24 cellular contexts compared by ENCODE assay signal in genomic region chr7:66953044-66953427, GRCh38. TPM values are rescaled to one million over a fixed set of nuclear protein-coding genes. Genes with fewer than 3 reads are reported as not detected.
A peak's percentile ranks its signal among the peaks of the same experiment; 100 is the strongest.
DNase-seq lines count a peak whose midpoint lies in the region; ATAC-seq and TF ChIP-seq lines count a peak whose summit lies in the region.
"Had no signal": no experiment of that assay in that cellular context is flagged by ENCODE, and none has a peak within 500 bp of the region (broad histone marks: within the 10 kb centered on the region; RNA-seq: fewer than 3 reads in every experiment).

No MANE protein-coding gene starts in this region.

- H3K27ac ChIP-seq in PC-9 = peak overlapping the region; percentile 86
- H3K27ac ChIP-seq in trophoblast cell (ENCODE audit: low read depth, low read length) = peak overlapping the region; percentile 9
- H3K27ac ChIP-seq in Peyer's patch = peak overlapping the region in 2 of 4 donors; percentile 15 to 57
- H3K27ac ChIP-seq: coronary artery, KMS-11, suprapubic skin had no signal

- H4K8ac ChIP-seq in trophoblast cell (ENCODE audit: low read depth, low read length) = no peak overlapping the region

- no peak overlapping the region for H3K18ac ChIP-seq in trophoblast cell (ENCODE audit: low read length)

- H3K4me1 Mint-ChIP-seq in Calu3 (ENCODE audit: low read depth, unreplicated experiment) (peaks cover 23% of the 10 kb centered on the region), chondrocyte (ENCODE audit: low read depth) (peaks cover 37% of the 10 kb centered on the region)
- H3K4me1 Mint-ChIP-seq: activated naive CD8-positive, alpha-beta T cell treated with anti-CD3 and anti-CD28 coated beads, Interleukin-2, amount 10 ng/mL, durations not matched to agents 7 days and 5 days had no signal

- TF ChIP-seq POLR2A in Peyer's patch (IDR thresholded peaks at IDR 0.05) = no peak

- WGBS in trophoblast cell (ENCODE audit: extremely low coverage, insufficient coverage, insufficient read length) = no CpG with 5 or more reads among the region's 5 CpGs

- H3K4me2 ChIP-seq in PC-9 (peak overlapping the region; percentile 54), trophoblast cell (ENCODE audit: low read length) (no peak overlapping the region)
- H3K4me2 ChIP-seq: KMS-11 had no signal

- no peaks in the 10 kb centered on the region; the same call in 1 of the 2 replicates for H4K20me1 ChIP-seq in PC-9 (ENCODE audit: insufficient read depth)

- no peak overlapping the region for H4K12ac ChIP-seq in trophoblast cell (ENCODE audit: low read depth, low read length)

- H3K9me2 ChIP-seq in PC-9 (ENCODE audit: insufficient read depth) = no peaks in the 10 kb centered on the region

- BruUV-seq in Calu3 (replicated peaks; lab: Mats Ljungman, UMichigan) (no TSS peak), PC-9 (replicated peaks; lab: Mats Ljungman, UMichigan) (no TSS peak)

- no peak overlapping the region for H3K14ac ChIP-seq in trophoblast cell (ENCODE audit: low read length)

- ATAC-seq in left lobe of liver = no peak
- ATAC-seq: CD8-positive, alpha-beta T cell; GM12878; Right ventricle myocardium inferior had no signal

- H3K79me2 ChIP-seq in PC-9 (ENCODE audit: low read depth) (no peaks in the 10 kb centered on the region), trophoblast cell (ENCODE audit: control insufficient read depth, insufficient read depth, low read length, poor library complexity) (no peaks in the 10 kb centered on the region)

- H3K4me3 ChIP-seq in PC-9 (no peak overlapping the region), trophoblast cell (ENCODE audit: low read depth, low read length) (no peak overlapping the region), Peyer's patch (no peak overlapping the region)
- H3K4me3 ChIP-seq: coronary artery, GM12878, GM23248, heart right ventricle, suprapubic skin had no signal

- H2BK120ac ChIP-seq in trophoblast cell (ENCODE audit: insufficient read depth, low read length, poor library complexity) = no peak overlapping the region

- TF ChIP-seq CTCF in Calu3 (IDR thresholded peaks at IDR 0.05; ENCODE audit: unreplicated experiment) (no peak), PC-9 (conservative IDR thresholded peaks at IDR 0.05) (no peak), chondrocyte (IDR thresholded peaks at IDR 0.05) (no peak), Peyer's patch (IDR thresholded peaks at IDR 0.05) (no peak)

- peaks cover 7% of the 10 kb centered on the region for H3K79me1 ChIP-seq in trophoblast cell (ENCODE audit: low read length)

- H3K4me1 ChIP-seq in PC-9 (replicated peaks; ENCODE audit: insufficient read depth) = peaks cover 22% of the 10 kb centered on the region
- H3K4me1 ChIP-seq in trophoblast cell (ENCODE audit: control insufficient read depth in 1 of 2, insufficient read depth in 2 of 2, low read length in 2 of 2) = peaks cover 9 to 10% of the 10 kb centered on the region in 2 experiments
- H3K4me1 ChIP-seq in Peyer's patch = peaks cover 0 to 4% (median 1%) of the 10 kb centered on the region in 4 donors
- H3K4me1 ChIP-seq: suprapubic skin had no signal

- no peak overlapping the region for H2AFZ ChIP-seq in PC-9
- no peak overlapping the region for H2AFZ ChIP-seq in trophoblast cell (ENCODE audit: insufficient read depth, low read length, poor library complexity)
- H2AFZ ChIP-seq: GM23248 had no signal

- H4K91ac ChIP-seq in trophoblast cell (ENCODE audit: low read depth, low read length) = no peak overlapping the region

- H3K9me3 Mint-ChIP-seq in Calu3 (ENCODE audit: low read depth, unreplicated experiment) = no peaks in the 10 kb centered on the region
- no peaks in the 10 kb centered on the region for H3K9me3 Mint-ChIP-seq in chondrocyte (ENCODE audit: low read depth)
- H3K9me3 Mint-ChIP-seq: activated naive CD8-positive, alpha-beta T cell treated with anti-CD3 and anti-CD28 coated beads, Interleukin-2, amount 10 ng/mL, durations not matched to agents 7 days and 5 days; activated T-helper 1 cell treated with anti-CD3 and anti-CD28 coated beads, Interleukin-12 subunit alpha, Interleukin-12 subunit beta, Interleukin-2, Interleukin-4 antibody, amounts not matched to agents 30 ng/mL and 10 ng/mL and 1 ng/mL, durations not matched to agents 14 hours and 24 hours and 36 hours; CD8-positive, alpha-beta T cell; immature natural killer cell had no signal

- H2BK5ac ChIP-seq in trophoblast cell (ENCODE audit: low read depth, low read length, poor library complexity) = peak overlapping the region; percentile 36

- no peak overlapping the region for H3K4ac ChIP-seq in trophoblast cell (ENCODE audit: low read depth, low read length)

- no peak for DNase-seq in Calu3
- DNase-seq in PC-9 = no peak
- DNase-seq in chondrocyte (ENCODE audit: low spot score) = no peak
- no peak for DNase-seq in trophoblast cell
- no peak for DNase-seq in left lobe of liver (ENCODE audit: low spot score)
- DNase-seq in stimulated activated CD4-positive, alpha-beta T cell treated with anti-CD3 and anti-CD28 coated beads, Interleukin-12 subunit alpha, Interleukin-12 subunit beta, amount 100 ng/mL, for 4 hours = no peak
- no peak for DNase-seq in Peyer's patch
- no peak for DNase-seq in Ammon's horn (ENCODE audit: low spot score)
- DNase-seq: activated CD4-positive, alpha-beta T cell treated with anti-CD3 and anti-CD28 coated beads for 4 hours; activated naive CD8-positive, alpha-beta T cell treated with anti-CD3 and anti-CD28 coated beads, Interleukin-2, amount 10 ng/mL, durations not matched to agents 7 days and 5 days; CD8-positive, alpha-beta T cell; heart right ventricle; immature natural killer cell; NCI-H1092; NCI-H2081; NCI-H510A treated with DMSO at 0.1 percent for 48 hours; occipital lobe had no signal

- H3K9ac ChIP-seq in trophoblast cell (ENCODE audit: low read length) = no peak overlapping the region
- H3K9ac ChIP-seq: GM23248, KMS-11 had no signal

- intact Hi-C loops in Calu3 (cut with micrococcal nuclease; ENCODE audit: unreplicated experiment) (no loop called here), PC-9 (cut with micrococcal nuclease; ENCODE audit: unreplicated experiment) (no loop called here)

- H2BK12ac ChIP-seq in trophoblast cell (ENCODE audit: low read length) = no peak overlapping the region

- H3K23ac ChIP-seq in trophoblast cell (ENCODE audit: low read length) = no peak overlapping the region

- H3K36me3 ChIP-seq in PC-9 (ENCODE audit: low read depth) = peaks cover 52% of the 10 kb centered on the region
- H3K36me3 ChIP-seq in trophoblast cell (ENCODE audit: control insufficient read depth in 1 of 2, insufficient read depth in 2 of 2, low read length in 2 of 2) = peaks cover 35 to 48% of the 10 kb centered on the region in 2 experiments
- peaks cover 0 to 95% (median 6%) of the 10 kb centered on the region in 3 donors for H3K36me3 ChIP-seq in Peyer's patch

- H3K4me3 Mint-ChIP-seq in Calu3 (ENCODE audit: low read depth, unreplicated experiment) (peak overlapping the region; percentile 16), chondrocyte (ENCODE audit: unreplicated experiment) (no peak overlapping the region)
- H3K4me3 Mint-ChIP-seq: activated naive CD8-positive, alpha-beta T cell treated with anti-CD3 and anti-CD28 coated beads, Interleukin-2, amount 10 ng/mL, durations not matched to agents 7 days and 5 days; activated T-helper 1 cell treated with anti-CD3 and anti-CD28 coated beads, Interleukin-12 subunit alpha, Interleukin-12 subunit beta, Interleukin-2, Interleukin-4 antibody, amounts not matched to agents 30 ng/mL and 10 ng/mL and 1 ng/mL, durations not matched to agents 14 hours and 24 hours and 36 hours; CD8-positive, alpha-beta T cell; immature natural killer cell had no signal

- H3F3A ChIP-seq in PC-9 (ENCODE audit: insufficient read depth, low read depth) = peaks cover 34% of the 10 kb centered on the region

- peaks cover 34% of the 10 kb centered on the region for H3K36me3 Mint-ChIP-seq in Calu3 (ENCODE audit: insufficient read depth, unreplicated experiment)
- peaks cover 19% of the 10 kb centered on the region for H3K36me3 Mint-ChIP-seq in chondrocyte (ENCODE audit: low read depth)

- peak overlapping the region; percentile 74 for H3K27ac Mint-ChIP-seq in Calu3 (ENCODE audit: unreplicated experiment)
- peak overlapping the region; percentile 46 for H3K27ac Mint-ChIP-seq in chondrocyte (ENCODE audit: unreplicated experiment)
- H3K27ac Mint-ChIP-seq: activated naive CD8-positive, alpha-beta T cell treated with anti-CD3 and anti-CD28 coated beads, Interleukin-2, amount 10 ng/mL, durations not matched to agents 7 days and 5 days; activated T-helper 1 cell treated with anti-CD3 and anti-CD28 coated beads, Interleukin-12 subunit alpha, Interleukin-12 subunit beta, Interleukin-2, Interleukin-4 antibody, amounts not matched to agents 30 ng/mL and 10 ng/mL and 1 ng/mL, durations not matched to agents 14 hours and 24 hours and 36 hours had no signal

- no peaks in the 10 kb centered on the region for H3K9me3 ChIP-seq in PC-9 (ENCODE audit: insufficient read depth, low read depth)
- H3K9me3 ChIP-seq in trophoblast cell (ENCODE audit: insufficient read depth, low read depth, low read length) = no peaks in the 10 kb centered on the region
- H3K9me3 ChIP-seq in Peyer's patch = no peaks in the 10 kb centered on the region
- H3K9me3 ChIP-seq: heart right ventricle, suprapubic skin had no signal

- no peaks in the 10 kb centered on the region for H3K27me3 ChIP-seq in PC-9 (ENCODE audit: insufficient read depth, low read depth)
- H3K27me3 ChIP-seq in trophoblast cell (ENCODE audit: insufficient read depth, low read length) = no peaks in the 10 kb centered on the region
- H3K27me3 ChIP-seq in Peyer's patch = no peaks in the 10 kb centered on the region
- H3K27me3 ChIP-seq: heart right ventricle, suprapubic skin had no signal

- CTCF ChIA-PET in Calu3 (lab: Charles Lee) (no interaction called here), PC-9 (lab: Charles Lee) (interaction anchor here (0.6 kb wide), 1 partner anchor 21 kb away, joined by 3 read pairs; no protein-coding TSS in a partner anchor)

- no peaks in the 10 kb centered on the region for H3K27me3 Mint-ChIP-seq in Calu3 (ENCODE audit: unreplicated experiment)
- no peaks in the 10 kb centered on the region for H3K27me3 Mint-ChIP-seq in chondrocyte (ENCODE audit: low read depth)
- H3K27me3 Mint-ChIP-seq: activated naive CD8-positive, alpha-beta T cell treated with anti-CD3 and anti-CD28 coated beads, Interleukin-2, amount 10 ng/mL, durations not matched to agents 7 days and 5 days had no signal

- POLR2A ChIA-PET in PC-9 (lab: Charles Lee; ENCODE audit: unreplicated experiment) = interaction anchor here (0.6 kb wide), 1 partner anchor 108 kb away, joined by 3 read pairs; no protein-coding TSS in a partner anchor

- no peak overlapping the region for H2AK5ac ChIP-seq in trophoblast cell (ENCODE audit: low read length)

RNA-seq across cellular contexts. Expression of gene TMEM248, which starts 32.0 kb away (rescaled TPM):
- total RNA-seq in Calu3 (2022) = 70.5 and 72.5 TPM in 2 replicates
- total RNA-seq in PC-9 (2021) = 83.6 and 84.3 TPM in 2 replicates
- 83.0 to 102 TPM (median 90.6 TPM) in 3 replicates for total RNA-seq in chondrocyte
- polyA plus RNA-seq in trophoblast cell (2013) = 92.6 and 97.8 TPM in 2 replicates
- 60.2 TPM for total RNA-seq in left lobe of liver
- total RNA-seq in Peyer's patch = 100 to 1,000 TPM in 3 of 4 donors, 10 to 100 TPM in 1; 61.9 to 125 (median 115) TPM

RNA-seq across cellular contexts. Expression of gene SBDS, which starts 42.4 kb away (rescaled TPM):
- total RNA-seq in Calu3 (2022) (54.6 and 60.6 TPM in 2 replicates), PC-9 (2021) (56.7 and 65.1 TPM in 2 replicates), chondrocyte (124 to 146 TPM (median 144 TPM) in 3 replicates), left lobe of liver (49.9 TPM), Peyer's patch (100 to 1,000 TPM in 1 of 4 donors, 10 to 100 TPM in 3; 62.3 to 111 (median 70.7) TPM)
- 109 TPM in 2 replicates for polyA plus RNA-seq in trophoblast cell (2013)

RNA-seq across cellular contexts. Expression of gene TYW1, which starts 43.6 kb away (rescaled TPM):
- total RNA-seq in Calu3 (2022) = 12.1 and 13.9 TPM in 2 replicates
- total RNA-seq in PC-9 (2021) = 12.6 and 13.4 TPM in 2 replicates
- total RNA-seq in chondrocyte = 12.5 to 18.3 TPM (median 12.9 TPM) in 3 replicates
- polyA plus RNA-seq in trophoblast cell (2013) = 12.5 and 12.6 TPM in 2 replicates
- 10.7 TPM for total RNA-seq in left lobe of liver
- 10 to 100 TPM; 15.1 to 69.3 (median 27.0) TPM for total RNA-seq in Peyer's patch
